17 cellular contexts compared by ENCODE assay signal in genomic region chr5:178223828-178224335, GRCh38. TPM values are rescaled to one million over a fixed set of nuclear protein-coding genes. Genes with fewer than 3 reads are reported as not detected.
DNase-seq lines count a peak whose midpoint lies in the region; ATAC-seq and TF ChIP-seq lines count a peak whose summit lies in the region.
"Had no signal": no experiment of that assay in that cellular context is flagged by ENCODE, and none has a peak within 500 bp of the region (broad histone marks: within the 10 kb centered on the region; RNA-seq: fewer than 3 reads in every experiment).

No MANE protein-coding gene starts in this region.

- no peaks in the 10 kb centered on the region for H3K9me3 ChIP-seq in right lobe of liver

- no peaks in the 10 kb centered on the region for H3K27me3 Mint-ChIP-seq in activated naive CD4-positive, alpha-beta T cell treated with anti-CD3 and anti-CD28 coated beads for 36 hours (ENCODE audit: low read depth)
- H3K27me3 Mint-ChIP-seq in activated naive CD8-positive, alpha-beta T cell treated with anti-CD3 and anti-CD28 coated beads, Interleukin-2, amount 10 ng/mL, durations not matched to agents 7 days and 5 days = no peaks in the 10 kb centered on the region

- ATAC-seq in activated naive CD8-positive, alpha-beta T cell treated with anti-CD3 and anti-CD28 coated beads, Interleukin-2, amount 10 ng/mL, durations not matched to agents 7 days and 5 days (ENCODE audit: low read depth) = no peak
- ATAC-seq in right lobe of liver (no peak), HG02763 (IDR thresholded peaks at IDR 0.05; ENCODE audit: unreplicated experiment) (no peak)
- peak; percentile 20 for ATAC-seq in stimulated activated naive CD8-positive, alpha-beta T cell treated with anti-CD3 and anti-CD28 coated beads, Interleukin-15, Interleukin-2, amounts not matched to agents 100 U/mL and 50 U/mL, for 24 hours

- POLR2A ChIA-PET in activated naive CD8-positive, alpha-beta T cell treated with anti-CD3 and anti-CD28 coated beads, Interleukin-2, amount 10 ng/mL, durations not matched to agents 7 days and 5 days (lab: Charles Lee) = no interaction called here

- H3K4me3 Mint-ChIP-seq in activated naive CD4-positive, alpha-beta T cell treated with anti-CD3 and anti-CD28 coated beads for 36 hours = no peak overlapping the region
- H3K4me3 Mint-ChIP-seq in activated naive CD8-positive, alpha-beta T cell treated with anti-CD3 and anti-CD28 coated beads, Interleukin-2, amount 10 ng/mL, durations not matched to agents 7 days and 5 days = no peak overlapping the region

- H3K4me1 ChIP-seq in right lobe of liver = peaks cover 0 to 27% (median 3%) of the 10 kb centered on the region in 4 donors

- TF ChIP-seq CTCF in right lobe of liver (IDR thresholded peaks at IDR 0.05) = no peak

- CTCF ChIA-PET in activated naive CD4-positive, alpha-beta T cell treated with anti-CD3 and anti-CD28 coated beads for 36 hours (lab: Charles Lee) = no interaction called here

- peaks cover 55% of the 10 kb centered on the region for H3K36me3 Mint-ChIP-seq in activated naive CD4-positive, alpha-beta T cell treated with anti-CD3 and anti-CD28 coated beads for 36 hours (ENCODE audit: low read depth)
- H3K36me3 Mint-ChIP-seq in activated naive CD8-positive, alpha-beta T cell treated with anti-CD3 and anti-CD28 coated beads, Interleukin-2, amount 10 ng/mL, durations not matched to agents 7 days and 5 days = peaks cover 35% of the 10 kb centered on the region

- WGBS in right lobe of liver (ENCODE audit: insufficient coverage, low coverage, low lambda C conversion rate, missing lambda C conversion rate) = 93% methylated on average over 8 of the region's 13 CpGs

- peaks cover 0 to 29% (median 11%) of the 10 kb centered on the region in 4 donors for H3K36me3 ChIP-seq in right lobe of liver

- no peak for DNase-seq in activated naive CD4-positive, alpha-beta T cell treated with anti-CD3 and anti-CD28 coated beads for 36 hours
- DNase-seq in activated naive CD4-positive, alpha-beta T cell treated with Interleukin-2 at 50 U/mL for 16 hours = no peak
- DNase-seq in activated naive CD8-positive, alpha-beta T cell treated with anti-CD3 and anti-CD28 coated beads, Interleukin-2, amount 10 ng/mL, durations not matched to agents 7 days and 5 days = no peak
- DNase-seq in right lobe of liver (peak in 2 of 3 donors; percentile 19 to 49), KG1 (lab: John Stamatoyannopoulos, UW) (no peak), DMS153 (lab: John Stamatoyannopoulos, UW) (no peak)
- DNase-seq in stimulated activated naive CD8-positive, alpha-beta T cell treated with anti-CD3 and anti-CD28 coated beads, Interleukin-15, Interleukin-2, amounts not matched to agents 100 U/mL and 50 U/mL, for 24 hours = no peak
- DNase-seq: activated CD4-positive, alpha-beta T cell treated with anti-CD3 and anti-CD28 coated beads for 48 hours; cerebellar nuclear complex; NCI-H1417; NCI-H510A; stimulated activated CD4-positive, alpha-beta T cell treated with anti-CD3 and anti-CD28 coated beads, Interleukin-12 subunit alpha, Interleukin-12 subunit beta, amount 100 ng/mL, for 4 hours; T-helper 1 cell had no signal

- H3K4me1 Mint-ChIP-seq in activated naive CD4-positive, alpha-beta T cell treated with anti-CD3 and anti-CD28 coated beads for 36 hours (ENCODE audit: low read depth) = peaks cover 33% of the 10 kb centered on the region
- peaks cover 23% of the 10 kb centered on the region for H3K4me1 Mint-ChIP-seq in activated naive CD8-positive, alpha-beta T cell treated with anti-CD3 and anti-CD28 coated beads, Interleukin-2, amount 10 ng/mL, durations not matched to agents 7 days and 5 days

- intact Hi-C loops in activated naive CD4-positive, alpha-beta T cell treated with anti-CD3 and anti-CD28 coated beads for 36 hours (cut with micrococcal nuclease) = no loop called here
- intact Hi-C loops in right lobe of liver (cut with DNase I) = no loop called here

- H3K27ac ChIP-seq in right lobe of liver = no peak overlapping the region
- H3K27ac ChIP-seq: epithelial cell of prostate had no signal

- no peak overlapping the region for H3K4me3 ChIP-seq in right lobe of liver

- no peaks in the 10 kb centered on the region for H3K9me3 Mint-ChIP-seq in activated naive CD4-positive, alpha-beta T cell treated with anti-CD3 and anti-CD28 coated beads for 36 hours
- no peaks in the 10 kb centered on the region for H3K9me3 Mint-ChIP-seq in activated naive CD8-positive, alpha-beta T cell treated with anti-CD3 and anti-CD28 coated beads, Interleukin-2, amount 10 ng/mL, durations not matched to agents 7 days and 5 days

- H3K27me3 ChIP-seq in right lobe of liver = no peaks in the 10 kb centered on the region

- peak overlapping the region; percentile 28 for H3K27ac Mint-ChIP-seq in activated naive CD4-positive, alpha-beta T cell treated with anti-CD3 and anti-CD28 coated beads for 36 hours
- H3K27ac Mint-ChIP-seq in activated naive CD8-positive, alpha-beta T cell treated with anti-CD3 and anti-CD28 coated beads, Interleukin-2, amount 10 ng/mL, durations not matched to agents 7 days and 5 days = peak overlapping the region; percentile 32

- TF ChIP-seq POLR2A in right lobe of liver (IDR thresholded peaks at IDR 0.05) = no peak

RNA-seq across cellular contexts. Expression of gene PHYKPL, which starts 8.7 kb away (rescaled TPM):
- 10 to 100 TPM; 50.9 to 51.2 TPM for total RNA-seq in activated naive CD4-positive, alpha-beta T cell treated with anti-CD3 and anti-CD28 coated beads for 36 hours
- total RNA-seq in activated naive CD8-positive, alpha-beta T cell treated with anti-CD3 and anti-CD28 coated beads, Interleukin-2, amount 10 ng/mL, durations not matched to agents 7 days and 5 days = 100 to 1,000 TPM; 158 to 165 TPM
- 100 to 1,000 TPM in 3 of 6 experiments, 10 to 100 TPM in 3; 64.3 to 133 (median 85.8) TPM for total RNA-seq in right lobe of liver

RNA-seq across cellular contexts. Expression of gene HNRNPAB, which starts 19.5 kb away (rescaled TPM):
- total RNA-seq in activated naive CD4-positive, alpha-beta T cell treated with anti-CD3 and anti-CD28 coated beads for 36 hours = 100 to 1,000 TPM; 251 to 262 TPM
- total RNA-seq in activated naive CD8-positive, alpha-beta T cell treated with anti-CD3 and anti-CD28 coated beads, Interleukin-2, amount 10 ng/mL, durations not matched to agents 7 days and 5 days = 100 to 1,000 TPM; 183 to 198 TPM
- total RNA-seq in right lobe of liver = 10 to 100 TPM; 44.2 to 96.1 (median 73.5) TPM

RNA-seq across cellular contexts. Expression of gene GMCL2, which starts 36.7 kb away (rescaled TPM):
- total RNA-seq in activated naive CD4-positive, alpha-beta T cell treated with anti-CD3 and anti-CD28 coated beads for 36 hours = not detected
- total RNA-seq in activated naive CD8-positive, alpha-beta T cell treated with anti-CD3 and anti-CD28 coated beads, Interleukin-2, amount 10 ng/mL, durations not matched to agents 7 days and 5 days = not detected
- not detected for total RNA-seq in right lobe of liver
- total RNA-seq: A673, liver had no signal

Comparison
In these comparisons a context has a peak if more than half of its experiments do, and no peak if none do; other contexts are left out.
1. DNase-seq: peak in right lobe of liver (2 of 3); none in activated naive CD4-positive, alpha-beta T cell treated with anti-CD3 and anti-CD28 coated beads for 36 hours (single experiment), activated naive CD4-positive, alpha-beta T cell treated with Interleukin-2 at 50 U/mL for 16 hours (single experiment), activated naive CD8-positive, alpha-beta T cell treated with anti-CD3 and anti-CD28 coated beads, Interleukin-2, amount 10 ng/mL, durations not matched to agents 7 days and 5 days (single experiment), stimulated activated naive CD8-positive, alpha-beta T cell treated with anti-CD3 and anti-CD28 coated beads, Interleukin-15, Interleukin-2, amounts not matched to agents 100 U/mL and 50 U/mL, for 24 hours (single experiment), KG1 (single experiment) and DMS153 (single experiment).